ENCODE assay signal across 29 cellular contexts in genomic region chr6:13215390-13215789, GRCh38.
"Had no signal": no experiment of that assay in that cellular context is flagged by ENCODE, and none has a peak within 500 bp of the region (broad histone marks: within the 10 kb centered on the region; RNA-seq: fewer than 3 reads in every experiment).

No MANE protein-coding gene starts in this region.

- DNase-seq: colonic mucosa; cortex of kidney; dermis blood vessel endothelial cell; dorsolateral prefrontal cortex; effector CD4-positive, alpha-beta T cell; effector CD8-positive, alpha-beta T cell; effector memory CD4-positive, alpha-beta T cell; effector memory CD8-positive, alpha-beta T cell; endodermal cell; erythroblast; esophagus squamous epithelium; foreskin fibroblast; foreskin keratinocyte; foreskin melanocyte; gastrocnemius medialis; glutamatergic neuron; head of caudate nucleus; heart left ventricle; heart right ventricle had no signal

- FAIRE-seq: colon, endometrium, endothelial cell of umbilical vein, frontal cortex had no signal

- H3K36me3 ChIP-seq: colonic mucosa, esophagus muscularis mucosa, esophagus squamous epithelium, gastrocnemius medialis, gastroesophageal sphincter had no signal

- H3K9me3 ChIP-seq: colonic mucosa, esophagus muscularis mucosa, esophagus squamous epithelium, gastrocnemius medialis, gastroesophageal sphincter, heart left ventricle, heart right ventricle had no signal

- H3K4me1 ChIP-seq: colonic mucosa, esophagus squamous epithelium, foreskin keratinocyte, gastrocnemius medialis had no signal

- H3K27ac ChIP-seq: colonic mucosa, coronary artery, dorsolateral prefrontal cortex, epithelial cell of prostate, esophagus muscularis mucosa, esophagus squamous epithelium, foreskin keratinocyte, gastrocnemius medialis, gastroesophageal sphincter, heart left ventricle, heart right ventricle had no signal

- H3K27me3 ChIP-seq: colonic mucosa, dorsolateral prefrontal cortex, esophagus muscularis mucosa, esophagus squamous epithelium, foreskin keratinocyte, gastrocnemius medialis, gastroesophageal sphincter, heart left ventricle, heart right ventricle had no signal

- H3K4me3 ChIP-seq: colonic mucosa, coronary artery, dorsolateral prefrontal cortex, esophagus muscularis mucosa, esophagus squamous epithelium, gastrocnemius medialis, gastroesophageal sphincter, heart left ventricle, heart right ventricle had no signal

- H3K27ac Mint-ChIP-seq: dendritic cell treated with granulocyte-macrophage colony-stimulating factor and Interleukin-4, amounts not matched to agents 40 ng/mL and 50 ng/mL, for 4 days; effector memory CD8-positive, alpha-beta T cell; endodermal cell had no signal

- H3K9me3 Mint-ChIP-seq: dendritic cell treated with granulocyte-macrophage colony-stimulating factor and Interleukin-4, amounts not matched to agents 40 ng/mL and 50 ng/mL, for 4 days; effector memory CD8-positive, alpha-beta T cell; endodermal cell had no signal

- ATAC-seq: effector memory CD8-positive, alpha-beta T cell; esophagus mucosa; foreskin keratinocyte; gastrocnemius medialis; gastroesophageal sphincter; heart left ventricle; heart right ventricle had no signal

- H3K27me3 Mint-ChIP-seq: dendritic cell treated with granulocyte-macrophage colony-stimulating factor and Interleukin-4, amounts not matched to agents 40 ng/mL and 50 ng/mL, for 4 days had no signal

- H3K4me3 Mint-ChIP-seq: dendritic cell treated with granulocyte-macrophage colony-stimulating factor and Interleukin-4, amounts not matched to agents 40 ng/mL and 50 ng/mL, for 4 days; effector memory CD8-positive, alpha-beta T cell; endodermal cell had no signal
